ENCODE assay signal across 32 cellular contexts in the genomic region with DNA sequence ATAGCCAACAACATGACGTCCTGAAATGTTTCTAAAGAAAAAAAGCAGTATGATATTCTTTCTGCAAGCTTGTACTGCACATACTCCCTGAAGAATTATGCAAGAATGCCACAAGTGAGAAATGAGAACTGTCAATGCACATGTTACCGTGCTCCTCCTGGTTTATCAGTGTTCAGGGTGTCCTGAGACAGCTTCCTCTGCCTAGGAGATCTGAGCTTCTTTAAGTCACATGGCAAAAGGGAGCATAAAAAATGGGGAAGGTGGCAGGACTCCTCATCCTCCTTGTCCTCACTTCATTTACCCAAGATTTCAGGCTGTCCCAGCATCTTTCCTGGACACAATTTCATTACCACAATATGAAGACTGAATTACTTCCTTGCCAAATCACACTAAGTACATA.
"Had no signal": no experiment of that assay in that cellular context is flagged by ENCODE, and none has a peak within 500 bp of the region (broad histone marks: within the 10 kb centered on the region; RNA-seq: fewer than 3 reads in every experiment).

No MANE protein-coding gene starts in this region.

- ATAC-seq: activated CD4-positive, alpha-beta T cell treated with anti-CD3 and anti-CD28 coated beads for 36 hours; activated CD4-positive, CD25-positive, alpha-beta regulatory T cell treated with anti-CD3 and anti-CD28 coated beads, Interleukin-2, amount 50 U/mL, for 24 hours; activated naive CD4-positive, alpha-beta T cell treated with anti-CD3 and anti-CD28 coated beads, Interleukin-2, amount 50 U/mL, for 72 hours; activated T-cell treated with anti-CD3 and anti-CD28 coated beads, Interleukin-2, amount 50 U/mL, for 4 hours; PC-3; SK-N-SH treated with all-trans-retinoic acid at 6 μM for 48 hours; WTC11 had no signal

- H3K27me3 ChIP-seq: adrenal gland, Peyer's patch had no signal

- H3K27ac ChIP-seq: adrenal gland, Peyer's patch had no signal

- H3K4me3 ChIP-seq: adrenal gland, Peyer's patch had no signal

- DNase-seq: activated CD4-positive, alpha-beta memory T cell treated with anti-CD3 and anti-CD28 coated beads for 36 hours; activated CD4-positive, alpha-beta T cell treated with anti-CD3 and anti-CD28 coated beads for 36 hours; activated CD4-positive, alpha-beta T cell treated with anti-CD3 and anti-CD28 coated beads, Interleukin-2, amount 50 U/mL, for 1 hour; activated CD8-positive, alpha-beta memory T cell treated with anti-CD3 and anti-CD28 coated beads, Interleukin-2, amount 50 U/mL, for 4 hours; activated gamma-delta T cell treated with Interleukin-2 at 50 U/mL for 16 hours; activated naive CD4-positive, alpha-beta T cell treated with anti-CD3 and anti-CD28 coated beads for 36 hours; activated T-cell treated with anti-CD3 and anti-CD28 coated beads for 4 hours; activated T-cell treated with anti-CD3 and anti-CD28 coated beads, Interleukin-2, amount 50 U/mL, for 4 hours; adrenal gland; anterior cingulate cortex; caudate nucleus; cerebellar nuclear complex; Karpas-422; KBM-7; NCI-H1048; NCI-H1105 treated with DMSO at 0.1 percent for 48 hours; NCI-H1436; NCI-H1694; NCI-H2029; NCI-H345; NCI-H524 treated with DMSO at 0.1 percent for 48 hours; NCI-H748 treated with DMSO at 0.1 percent for 48 hours; NK-92 treated with Interleukin-12 subunit alpha and Interleukin-12 subunit beta, amount 100 ng/mL, for 24 hours; PC-3; Peyer's patch; RPMI8226; SIG-M5; T1000 had no signal
